34 cellular contexts compared by ENCODE assay signal in the genomic region with DNA sequence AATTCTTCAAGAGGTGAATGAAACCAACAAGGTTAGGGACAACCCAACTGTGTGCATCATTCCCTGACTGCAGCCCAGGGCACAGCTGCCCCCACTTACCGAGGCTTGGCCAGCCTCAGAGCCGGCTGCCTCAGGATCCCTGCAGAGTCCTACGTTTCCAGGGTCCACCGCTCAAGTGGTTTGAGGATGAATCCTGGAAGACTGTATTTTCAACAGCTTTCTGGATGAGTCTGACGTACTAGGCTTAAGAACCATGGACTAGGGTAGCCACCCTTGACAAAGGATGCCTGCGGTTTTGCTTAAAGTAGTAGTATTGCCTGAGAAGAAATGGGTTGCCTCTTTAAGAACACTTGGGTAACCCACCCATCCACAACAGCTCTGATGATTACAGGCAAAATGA.
"Had no signal": no experiment of that assay in that cellular context is flagged by ENCODE, and none has a peak within 500 bp of the region (broad histone marks: within the 10 kb centered on the region; RNA-seq: fewer than 3 reads in every experiment).

No MANE protein-coding gene starts in this region.

- DNase-seq: Karpas-422, Kasumi-1, MG63, MM.1S, MV-4-11, NCI-H1048, NCI-H1092, NCI-H1092 treated with DMSO at 0.1 percent for 48 hours, NCI-H1105, NCI-H1105 treated with DMSO at 0.1 percent for 48 hours, NCI-H1417, NCI-H1417 treated with DMSO at 0.1 percent for 48 hours, NCI-H1436, NCI-H1436 treated with DMSO at 0.1 percent for 48 hours, NCI-H146, NCI-H1694, NCI-H1694 treated with DMSO at 0.1 percent for 48 hours, NCI-H187, NCI-H187 treated with DMSO at 0.1 percent for 48 hours, NCI-H1930, NCI-H2029, NCI-H2029 treated with DMSO at 0.1 percent for 48 hours, NCI-H2081, NCI-H2081 treated with DMSO at 0.1 percent for 48 hours, NCI-H2107, NCI-H2171, NCI-H2171 treated with DMSO at 0.1 percent for 48 hours, NCI-H2227 treated with DMSO at 0.1 percent for 48 hours, NCI-H226, NCI-H345, NCI-H446, NCI-H446 treated with DMSO at 0.1 percent for 48 hours, NCI-H510A had no signal

- H3K4me2 ChIP-seq: KMS-11 had no signal

- H3K27ac ChIP-seq: KMS-11 had no signal

- H3K27me3 ChIP-seq: MG63 had no signal

- H3K9ac ChIP-seq: KMS-11 had no signal

- H3K4me3 ChIP-seq: MG63 had no signal

- H3K9me3 ChIP-seq: MG63 had no signal

- H3K36me3 ChIP-seq: MG63 had no signal
